ENCODE assay signal across 30 cellular contexts in genomic region chr1:182102042-182102416, GRCh38. TPM values are rescaled to one million over a fixed set of nuclear protein-coding genes. Genes with fewer than 3 reads are reported as not detected.
DNase-seq lines count a peak whose midpoint lies in the region; ATAC-seq, FAIRE-seq and TF ChIP-seq lines count a peak whose summit lies in the region.
"Had no signal": no experiment of that assay in that cellular context is flagged by ENCODE, and none has a peak within 500 bp of the region (broad histone marks: within the 10 kb centered on the region; RNA-seq: fewer than 3 reads in every experiment).

No MANE protein-coding gene starts in this region.

- peaks cover 3% of the 10 kb centered on the region for H3K9me3 ChIP-seq in RWPE2 (ENCODE audit: severe bottlenecking)
- H3K9me3 ChIP-seq in esophagus muscularis mucosa, result peaks cover 0 to 2% (median 0%) of the 10 kb centered on the region in 4 donors
- H3K9me3 ChIP-seq in neural progenitor cell (ENCODE audit: low read depth), result peaks cover 5% of the 10 kb centered on the region
- H3K9me3 ChIP-seq: MG63, vagina had no signal

- no peak overlapping the region for H2AFZ ChIP-seq in neural progenitor cell (replicated peaks)

- H3K36me3 Mint-ChIP-seq in neural progenitor cell, result no peaks in the 10 kb centered on the region
- H3K36me3 Mint-ChIP-seq in naive thymus-derived CD8-positive, alpha-beta T cell, result peaks cover 0 to under 1% (median 0%) of the 10 kb centered on the region in 3 donors
- H3K36me3 Mint-ChIP-seq in activated CD8-positive, alpha-beta T cell treated with anti-CD3 and anti-CD28 coated beads for 36 hours (ENCODE audit: low read depth), result no peaks in the 10 kb centered on the region
- H3K36me3 Mint-ChIP-seq: activated CD4-positive, alpha-beta memory T cell treated with anti-CD3 and anti-CD28 coated beads for 36 hours; activated naive CD8-positive, alpha-beta T cell treated with anti-CD3 and anti-CD28 coated beads, Interleukin-2, amount 10 ng/mL, durations not matched to agents 7 days and 5 days had no signal

- H3K27ac ChIP-seq in RWPE2 (ENCODE audit: poor library complexity, severe bottlenecking) (peak overlapping the region; percentile 53), esophagus muscularis mucosa (replicated peaks in 1 of 4) (no peak overlapping the region), neural progenitor cell (peak overlapping the region; percentile 86)
- H3K27ac ChIP-seq: heart left ventricle, thoracic aorta, vagina had no signal

- peaks cover 10% of the 10 kb centered on the region for H3K27me3 Mint-ChIP-seq in neural progenitor cell (ENCODE audit: insufficient read depth, low read depth)
- peaks cover 6 to 25% (median 13%) of the 10 kb centered on the region in 5 donors for H3K27me3 Mint-ChIP-seq in naive thymus-derived CD8-positive, alpha-beta T cell
- peaks cover 6% of the 10 kb centered on the region for H3K27me3 Mint-ChIP-seq in activated CD8-positive, alpha-beta T cell treated with anti-CD3 and anti-CD28 coated beads for 36 hours

- H3K9ac ChIP-seq in neural progenitor cell, result no peak overlapping the region

- WGBS in esophagus muscularis mucosa, result 86% methylated on average over 3 of the region's 3 CpGs

- TF ChIP-seq POLR2A in esophagus muscularis mucosa (IDR thresholded peaks at IDR 0.05; ENCODE audit: low read depth), result no peak

- no peak for ATAC-seq in RWPE2 (ENCODE audit: low read depth)
- ATAC-seq in naive thymus-derived CD8-positive, alpha-beta T cell, result no peak
- ATAC-seq in activated CD8-positive, alpha-beta T cell treated with anti-CD3 and anti-CD28 coated beads for 36 hours, result no peak
- ATAC-seq: activated CD4-positive, CD25-positive, alpha-beta regulatory T cell treated with anti-CD3 and anti-CD28 coated beads, Interleukin-2, amount 50 U/mL, for 24 hours; heart left ventricle had no signal

- H3K9me3 Mint-ChIP-seq in neural progenitor cell, result peaks cover 11% of the 10 kb centered on the region
- peaks cover 0 to 4% (median under 1%) of the 10 kb centered on the region in 9 donors for H3K9me3 Mint-ChIP-seq in naive thymus-derived CD8-positive, alpha-beta T cell
- peaks cover 1% of the 10 kb centered on the region for H3K9me3 Mint-ChIP-seq in activated CD8-positive, alpha-beta T cell treated with anti-CD3 and anti-CD28 coated beads for 36 hours

- peaks cover 20% of the 10 kb centered on the region for H3K4me1 ChIP-seq in RWPE2 (ENCODE audit: insufficient read depth, poor library complexity, severe bottlenecking)
- H3K4me1 ChIP-seq in esophagus muscularis mucosa, result peaks cover 0 to 7% (median 3%) of the 10 kb centered on the region in 4 donors
- H3K4me1 ChIP-seq in neural progenitor cell, result peaks cover 21% of the 10 kb centered on the region
- H3K4me1 ChIP-seq: heart left ventricle had no signal

- CTCF ChIA-PET in activated CD8-positive, alpha-beta T cell treated with anti-CD3 and anti-CD28 coated beads for 36 hours (lab: Charles Lee), result no interaction called here

- FAIRE-seq in D721Med (lab: Jason Lieb, UNC), result peak; percentile 16
- FAIRE-seq: TTC549 had no signal

- no peak for TF ChIP-seq EP300 in esophagus muscularis mucosa (IDR thresholded peaks at IDR 0.05)

- no peak overlapping the region for H3K4me3 Mint-ChIP-seq in neural progenitor cell
- H3K4me3 Mint-ChIP-seq in naive thymus-derived CD8-positive, alpha-beta T cell, result no peak overlapping the region
- H3K4me3 Mint-ChIP-seq in activated CD8-positive, alpha-beta T cell treated with anti-CD3 and anti-CD28 coated beads for 36 hours, result no peak overlapping the region
- H3K4me3 Mint-ChIP-seq: activated CD4-positive, alpha-beta memory T cell treated with anti-CD3 and anti-CD28 coated beads for 36 hours; activated naive CD8-positive, alpha-beta T cell treated with anti-CD3 and anti-CD28 coated beads, Interleukin-2, amount 10 ng/mL, durations not matched to agents 7 days and 5 days; CD4-positive, alpha-beta memory T cell had no signal

- H3K36me3 ChIP-seq in RWPE2 (ENCODE audit: low read depth), result no peaks in the 10 kb centered on the region
- no peaks in the 10 kb centered on the region for H3K36me3 ChIP-seq in esophagus muscularis mucosa
- H3K36me3 ChIP-seq in neural progenitor cell, result no peaks in the 10 kb centered on the region
- H3K36me3 ChIP-seq: heart left ventricle, MG63, thoracic aorta, vagina had no signal

- DNase-seq in D721Med (ENCODE audit: insufficient read length, low spot score) (no peak), RWPE2 (ENCODE audit: low spot score) (no peak), esophagus muscularis mucosa (ENCODE audit: extremely low spot score) (peak; percentile 8), neural progenitor cell (ENCODE audit: low spot score) (no peak), NCI-H345 (lab: John Stamatoyannopoulos, UW) (no peak), HuH-7 (ENCODE audit: low spot score) (no peak)
- no peak for DNase-seq in naive thymus-derived CD8-positive, alpha-beta T cell
- no peak for DNase-seq in activated CD8-positive, alpha-beta T cell treated with anti-CD3 and anti-CD28 coated beads for 36 hours
- DNase-seq: activated CD4-positive, alpha-beta memory T cell treated with anti-CD3 and anti-CD28 coated beads for 36 hours; activated effector memory CD4-positive, alpha-beta T cell treated with anti-CD3 and anti-CD28 coated beads, Interleukin-2, amount 50 U/mL, for 16 hours; activated naive CD8-positive, alpha-beta T cell treated with anti-CD3 and anti-CD28 coated beads, Interleukin-2, amount 10 ng/mL, durations not matched to agents 7 days and 5 days; CD4-positive, alpha-beta memory T cell; heart left ventricle; KBM-7; mesenchymal stem cell; MG63; NCI-H1417 treated with DMSO at 0.1 percent for 48 hours; NCI-H2081; NCI-H748 treated with DMSO at 0.1 percent for 48 hours; nucleus accumbens; RPMI8226; stimulated activated naive CD4-positive, alpha-beta T cell treated with Interleukin-2 at 50 U/mL for 16 hours had no signal

- peaks cover 24% of the 10 kb centered on the region for H3F3A ChIP-seq in neural progenitor cell (ENCODE audit: low read depth)

- H3K79me2 ChIP-seq in neural progenitor cell (ENCODE audit: low read depth), result no peaks in the 10 kb centered on the region

- POLR2A ChIA-PET in naive thymus-derived CD8-positive, alpha-beta T cell (lab: Charles Lee), result no interaction called here
- POLR2A ChIA-PET in activated CD8-positive, alpha-beta T cell treated with anti-CD3 and anti-CD28 coated beads for 36 hours (lab: Charles Lee), result no interaction called here

- no peak for TF ChIP-seq CTCF in D721Med (IDR thresholded peaks at IDR 0.05; ENCODE audit: insufficient read depth, missing control alignments)
- no peak for TF ChIP-seq CTCF in RWPE2 (IDR thresholded peaks at IDR 0.05; ENCODE audit: poor library complexity, severe bottlenecking)
- TF ChIP-seq CTCF in esophagus muscularis mucosa (IDR thresholded peaks at IDR 0.05), result no peak
- TF ChIP-seq CTCF in neural progenitor cell (IDR thresholded peaks at IDR 0.05), result no peak
- no peak for TF ChIP-seq CTCF in activated CD8-positive, alpha-beta T cell treated with anti-CD3 and anti-CD28 coated beads for 36 hours (IDR thresholded peaks at IDR 0.05)

- peak overlapping the region; percentile 47 for H3K27ac Mint-ChIP-seq in neural progenitor cell
- no peak overlapping the region for H3K27ac Mint-ChIP-seq in naive thymus-derived CD8-positive, alpha-beta T cell
- no peak overlapping the region for H3K27ac Mint-ChIP-seq in activated CD8-positive, alpha-beta T cell treated with anti-CD3 and anti-CD28 coated beads for 36 hours
- H3K27ac Mint-ChIP-seq: activated CD4-positive, alpha-beta memory T cell treated with anti-CD3 and anti-CD28 coated beads for 36 hours; activated naive CD8-positive, alpha-beta T cell treated with anti-CD3 and anti-CD28 coated beads, Interleukin-2, amount 10 ng/mL, durations not matched to agents 7 days and 5 days; CD4-positive, alpha-beta memory T cell had no signal

- intact Hi-C loops in esophagus muscularis mucosa (cut with DNase I), result no loop called here
- intact Hi-C loops in activated CD8-positive, alpha-beta T cell treated with anti-CD3 and anti-CD28 coated beads for 36 hours (cut with micrococcal nuclease), result no loop called here

- no peaks in the 10 kb centered on the region for H4K20me1 ChIP-seq in neural progenitor cell (ENCODE audit: low read depth)

- H3K27me3 ChIP-seq in RWPE2 (ENCODE audit: insufficient read depth, poor library complexity, severe bottlenecking) (no peaks in the 10 kb centered on the region), esophagus muscularis mucosa (no peaks in the 10 kb centered on the region), neural progenitor cell (no peaks in the 10 kb centered on the region)
- H3K27me3 ChIP-seq: vagina had no signal

- peak overlapping the region; percentile 74 for H3K4me2 ChIP-seq in neural progenitor cell

- peaks cover 19% of the 10 kb centered on the region for H3K4me1 Mint-ChIP-seq in neural progenitor cell
- no peaks in the 10 kb centered on the region for H3K4me1 Mint-ChIP-seq in naive thymus-derived CD8-positive, alpha-beta T cell
- no peaks in the 10 kb centered on the region for H3K4me1 Mint-ChIP-seq in activated CD8-positive, alpha-beta T cell treated with anti-CD3 and anti-CD28 coated beads for 36 hours (ENCODE audit: low read depth)

- H3K4me3 ChIP-seq in RWPE2 (ENCODE audit: severe bottlenecking), result no peak overlapping the region
- no peak overlapping the region for H3K4me3 ChIP-seq in esophagus muscularis mucosa
- H3K4me3 ChIP-seq in neural progenitor cell, result peak overlapping the region; percentile 17
- H3K4me3 ChIP-seq: heart left ventricle, MG63, thoracic aorta, vagina had no signal

RNA-seq across cellular contexts. Expression of gene ZNF648, which starts 40.5 kb away (rescaled TPM):
- total RNA-seq in esophagus muscularis mucosa (not detected), neural progenitor cell (ENCODE audit: low replicate concordance) (1.5 and 2.0 TPM in 2 replicates)
- not detected for total RNA-seq in naive thymus-derived CD8-positive, alpha-beta T cell
- polyA plus RNA-seq in naive thymus-derived CD8-positive, alpha-beta T cell, result not detected
- total RNA-seq in activated CD8-positive, alpha-beta T cell treated with anti-CD3 and anti-CD28 coated beads for 36 hours, result not detected
- total RNA-seq: A673; activated CD4-positive, alpha-beta memory T cell treated with anti-CD3 and anti-CD28 coated beads for 36 hours; activated naive CD8-positive, alpha-beta T cell treated with anti-CD3 and anti-CD28 coated beads, Interleukin-2, amount 10 ng/mL, durations not matched to agents 7 days and 5 days; CD4-positive, alpha-beta memory T cell; epithelial cell of proximal tubule; heart left ventricle; pulmonary artery endothelial cell; T-helper 1 cell treated with Interleukin-12 subunit alpha and Interleukin-12 subunit beta and Interleukin-4 antibody, amounts not matched to agents 30 ng/mL and 1 ng/mL, for 36 hours; thoracic aorta; vagina had no signal
- polyA plus RNA-seq: CD4-positive, alpha-beta memory T cell; heart left ventricle had no signal

Comparison
In these comparisons a context has a peak if more than half of its experiments do, and no peak if none do; other contexts are left out.
1. H3K27ac ChIP-seq: peak in RWPE2 (single experiment) and neural progenitor cell (single experiment); none in esophagus muscularis mucosa (0 of 4).